ENCODE assay signal across 17 cellular contexts in the genomic region with DNA sequence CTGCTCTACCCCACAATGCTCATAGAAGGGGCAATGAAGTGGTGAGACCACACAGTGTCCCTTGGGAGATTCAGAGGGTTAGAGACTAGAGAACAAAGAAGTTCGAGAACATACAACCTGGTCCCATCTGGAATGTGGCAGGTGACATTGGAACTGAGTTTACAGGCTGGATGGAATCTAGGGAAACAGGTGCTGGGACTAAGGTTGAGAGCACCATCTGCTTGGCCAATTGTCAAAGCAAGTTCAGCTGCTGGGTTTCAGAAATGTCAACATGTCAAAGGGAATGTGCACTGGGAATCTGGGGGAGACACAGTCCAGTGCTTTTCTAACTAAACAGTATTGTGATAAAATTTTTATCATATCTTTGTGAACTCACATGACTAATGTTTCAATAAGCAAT.
"Had no signal": no experiment of that assay in that cellular context is flagged by ENCODE, and none has a peak within 500 bp of the region (broad histone marks: within the 10 kb centered on the region; RNA-seq: fewer than 3 reads in every experiment).

No MANE protein-coding gene starts in this region.

- H3K4me3 ChIP-seq: lung, sigmoid colon had no signal

- DNase-seq: activated CD4-positive, alpha-beta T cell treated with anti-CD3 and anti-CD28 coated beads for 36 hours; activated CD4-positive, alpha-beta T cell treated with anti-CD3 and anti-CD28 coated beads, Interleukin-2, amount 50 U/mL, for 48 hours; activated gamma-delta T cell; cerebellar nuclear complex; cortex of kidney; erythroblast; hypothalamus; islet precursor cell; posterior cingulate gyrus; sigmoid colon; stimulated activated CD4-positive, alpha-beta T cell treated with anti-CD3 and anti-CD28 coated beads, Interleukin-12 subunit alpha, Interleukin-12 subunit beta, amount 100 ng/mL, for 4 hours; stimulated activated CD4-positive, alpha-beta T cell treated with anti-CD3 and anti-CD28 coated beads, Interleukin-1b, Interleukin-23, amount 100 ng/mL, for 48 hours; stimulated activated CD8-positive, alpha-beta memory T cell treated with anti-CD3 and anti-CD28 coated beads, Interleukin-4, amount 100 ng/mL, for 48 hours; stimulated activated naive CD4-positive, alpha-beta T cell had no signal

- H3K27me3 ChIP-seq: sigmoid colon had no signal

- H3K9me3 ChIP-seq: sigmoid colon had no signal

- H3K4me1 ChIP-seq: sigmoid colon had no signal

- ATAC-seq: activated CD4-positive, alpha-beta T cell treated with anti-CD3 and anti-CD28 coated beads for 36 hours; natural killer cell treated with Interleukin-12 subunit alpha and Interleukin-12 subunit beta and Interleukin-15 and Interleukin-18, amount 100 ng/mL, for 72 hours; WTC11 had no signal

- H3K36me3 ChIP-seq: sigmoid colon had no signal

- H3K27ac ChIP-seq: sigmoid colon had no signal
